Comparison of ENCODE assay signal across 20 cellular contexts in the genomic region with DNA sequence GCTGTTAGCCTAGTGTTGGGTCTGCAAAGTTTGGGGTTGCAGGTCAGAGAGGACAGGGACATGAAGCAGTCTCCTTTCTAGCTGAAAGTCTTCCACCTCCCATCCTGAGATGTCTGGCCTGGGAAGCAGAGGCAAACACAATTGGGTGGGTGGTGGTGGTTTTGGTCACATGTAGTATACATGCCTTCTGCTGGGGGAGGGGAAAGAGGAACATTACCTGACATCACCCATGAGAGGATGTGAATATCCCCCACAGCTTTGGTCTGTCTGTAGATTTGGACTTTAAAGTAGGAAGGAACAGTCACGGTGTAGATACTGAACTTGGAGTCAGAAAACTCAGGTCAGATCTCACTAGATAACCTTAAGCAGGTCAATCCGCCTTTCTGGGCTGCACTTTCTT. TPM values are rescaled to one million over a fixed set of nuclear protein-coding genes. Genes with fewer than 3 reads are reported as not detected.
"Had no signal": no experiment of that assay in that cellular context is flagged by ENCODE, and none has a peak within 500 bp of the region (broad histone marks: within the 10 kb centered on the region; RNA-seq: fewer than 3 reads in every experiment).

No MANE protein-coding gene starts in this region.

- H3K27ac ChIP-seq: neutrophil, vagina had no signal

- H3K9me3 ChIP-seq: neutrophil, vagina had no signal

- DNase-seq: effector memory CD4-positive, alpha-beta T cell; immature natural killer cell; naive thymus-derived CD8-positive, alpha-beta T cell; posterior cingulate gyrus; small intestine; stimulated activated CD4-positive, alpha-beta T cell treated with anti-CD3 and anti-CD28 coated beads, Interleukin-2, amount 100 ng/mL, for 48 hours; stimulated activated naive CD4-positive, alpha-beta T cell treated with Interleukin-2 at 50 U/mL for 16 hours had no signal

- ATAC-seq: esophagus mucosa; naive thymus-derived CD8-positive, alpha-beta T cell had no signal

- H3K27ac Mint-ChIP-seq: immature natural killer cell; naive thymus-derived CD8-positive, alpha-beta T cell; type B pancreatic cell had no signal

- H3K36me3 Mint-ChIP-seq: immature natural killer cell; naive thymus-derived CD8-positive, alpha-beta T cell; type B pancreatic cell had no signal

- H3K9me3 Mint-ChIP-seq: naive thymus-derived CD8-positive, alpha-beta T cell; type B pancreatic cell had no signal

- H3K4me3 ChIP-seq: vagina had no signal

- H3K4me3 Mint-ChIP-seq: immature natural killer cell; naive thymus-derived CD8-positive, alpha-beta T cell; type B pancreatic cell had no signal

- H3K36me3 ChIP-seq: neutrophil, vagina had no signal

- H3K4me1 Mint-ChIP-seq: immature natural killer cell had no signal

- H3K4me1 ChIP-seq: vagina had no signal

RNA-seq across cellular contexts. Expression of a gene that starts 4.6 kb away (rescaled TPM):
- total RNA-seq: esophagus mucosa; fibroblast of lung; frontal cortex; liver; mesenteric fat pad; mononuclear cell; naive thymus-derived CD8-positive, alpha-beta T cell; osteocyte; pulmonary artery endothelial cell had no signal
- polyA plus RNA-seq: fibroblast of lung; immature natural killer cell; keratinocyte; liver; naive thymus-derived CD8-positive, alpha-beta T cell; neural cell; small intestine had no signal

RNA-seq across cellular contexts. Expression of a gene that starts 7.8 kb away (rescaled TPM):
- total RNA-seq: esophagus mucosa; liver; mesenteric fat pad; mononuclear cell; naive thymus-derived CD8-positive, alpha-beta T cell; osteocyte; pulmonary artery endothelial cell had no signal
- polyA plus RNA-seq: immature natural killer cell, keratinocyte, neural cell had no signal

RNA-seq across cellular contexts. Expression of a gene that starts 11.5 kb away (rescaled TPM):
- total RNA-seq: frontal cortex, liver, mesenteric fat pad, mononuclear cell, osteocyte, pulmonary artery endothelial cell had no signal
- polyA plus RNA-seq: fibroblast of lung; keratinocyte; naive thymus-derived CD8-positive, alpha-beta T cell; neural cell had no signal

RNA-seq across cellular contexts. Expression of a gene that starts 37.6 kb away (rescaled TPM):
- total RNA-seq: mononuclear cell had no signal
- polyA plus RNA-seq: fibroblast of lung had no signal
